Comparison of ENCODE assay signal across 10 cellular contexts in the genomic region with DNA sequence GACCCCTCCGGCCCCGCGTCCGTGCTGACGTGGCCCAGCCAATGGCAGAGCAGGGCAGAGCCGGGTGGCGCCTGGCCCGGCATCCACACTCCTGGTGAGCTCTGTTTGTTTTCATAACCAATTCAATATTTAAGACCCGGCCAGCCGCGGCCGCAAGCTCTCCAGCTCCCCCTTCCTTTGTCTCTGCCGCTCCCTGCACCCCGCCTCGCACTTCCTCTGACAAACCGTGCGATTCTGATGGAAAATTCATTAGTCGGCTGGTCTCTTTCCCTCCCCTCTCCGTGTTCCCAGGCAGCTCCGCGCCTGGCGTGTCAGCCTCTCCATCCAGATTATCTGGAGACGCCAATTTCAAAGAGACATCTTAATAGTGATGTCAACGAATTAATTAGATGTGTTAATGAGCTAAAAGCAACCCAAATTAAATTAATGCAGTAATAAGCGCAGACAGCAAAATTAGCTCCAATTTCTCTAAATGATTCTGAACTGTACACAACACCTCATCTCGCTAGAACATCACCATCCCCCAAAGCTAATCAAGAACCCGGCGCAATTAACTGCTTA. TPM values are rescaled to one million over a fixed set of nuclear protein-coding genes. Genes with fewer than 3 reads are reported as not detected.
A peak's percentile ranks its signal among the peaks of the same experiment; 100 is the strongest.
DNase-seq lines count a peak whose midpoint lies in the region; ATAC-seq, FAIRE-seq and TF ChIP-seq lines count a peak whose summit lies in the region.
"Had no signal": no experiment of that assay in that cellular context is flagged by ENCODE, and none has a peak within 500 bp of the region (broad histone marks: within the 10 kb centered on the region; RNA-seq: fewer than 3 reads in every experiment).

No MANE protein-coding gene starts in this region.

- H3K79me2 ChIP-seq in endothelial cell of umbilical vein (ENCODE audit: control insufficient read depth, insufficient read depth, low read length): no peaks in the 10 kb centered on the region

- intact Hi-C loops in endothelial cell of umbilical vein (cut with micrococcal nuclease) (no loop called here), esophagus muscularis mucosa (cut with DNase I) (no loop called here)

- no peak for TF ChIP-seq POLR2A in endothelial cell of umbilical vein (IDR thresholded peaks at IDR 0.05; ENCODE audit: low read depth, low read length)
- no peak for TF ChIP-seq POLR2A in esophagus muscularis mucosa (IDR thresholded peaks at IDR 0.05; ENCODE audit: low read depth)

- H3K9ac ChIP-seq in endothelial cell of umbilical vein (replicated peaks; ENCODE audit: extremely low read depth, insufficient read depth, low read length): no peak overlapping the region

- no peaks in the 10 kb centered on the region for H3K9me3 ChIP-seq in endothelial cell of umbilical vein (replicated peaks; ENCODE audit: control insufficient read depth, insufficient read depth, low read length)
- peaks cover 0 to 17% (median 13%) of the 10 kb centered on the region in 4 donors for H3K9me3 ChIP-seq in esophagus muscularis mucosa

- BruUV-seq in endothelial cell of umbilical vein (replicated peaks; lab: Mats Ljungman, UMichigan): no TSS peak

- CTCF ChIA-PET in endothelial cell of umbilical vein (lab: Charles Lee): interaction anchor here (0.9 to 3.8 kb wide), 8 partner anchors 9 to 185 kb away, joined by 3 to 28 read pairs (median 4); no protein-coding TSS in a partner anchor

- POLR2A ChIA-PET in endothelial cell of umbilical vein (lab: Charles Lee): no interaction called here

- H3K36me3 ChIP-seq in endothelial cell of umbilical vein (ENCODE audit: control insufficient read depth in 2 of 2, extremely low read depth in 1 of 2, insufficient read depth in 2 of 2, low read length in 2 of 2) (no peaks in the 10 kb centered on the region), esophagus muscularis mucosa (no peaks in the 10 kb centered on the region)

- TF ChIP-seq EP300 in esophagus muscularis mucosa (IDR thresholded peaks at IDR 0.05): no peak

- H3K4me1 ChIP-seq in endothelial cell of umbilical vein (ENCODE audit: control insufficient read depth, extremely low read depth, insufficient read depth, low read length) (no peaks in the 10 kb centered on the region), esophagus muscularis mucosa (peaks cover 0 to 11% (median 9%) of the 10 kb centered on the region in 4 donors)

- ATAC-seq in GM21529 (IDR thresholded peaks at IDR 0.05; ENCODE audit: unreplicated experiment): no peak

- 6% methylated on average over 24 of the region's 28 CpGs for WGBS in esophagus muscularis mucosa

- TF ChIP-seq CTCF in endothelial cell of umbilical vein (IDR thresholded peaks at IDR 0.05; ENCODE audit: extremely low read depth in 1 of 2, insufficient read depth in 1 of 2, low read depth in 1 of 2, low read length in 2 of 2): peak in 1 of 2 donors; percentile 19
- TF ChIP-seq CTCF in retinal pigment epithelial cell (conservative IDR thresholded peaks at IDR 0.05; ENCODE audit: low read depth, low read length): peak; percentile 33
- no peak for TF ChIP-seq CTCF in esophagus muscularis mucosa (IDR thresholded peaks at IDR 0.05)
- TF ChIP-seq CTCF in coronary artery (IDR thresholded peaks at IDR 0.05): no peak

- peaks cover 3 to 11% of the 10 kb centered on the region in 2 experiments for H3K27me3 ChIP-seq in endothelial cell of umbilical vein (ENCODE audit: control insufficient read depth in 2 of 2, insufficient read depth in 2 of 2, low read length in 2 of 2)
- peaks cover 0 to 100% (median 49%) of the 10 kb centered on the region in 4 donors for H3K27me3 ChIP-seq in esophagus muscularis mucosa

- H3K4me3 ChIP-seq in endothelial cell of umbilical vein (replicated peaks in 1 of 3; ENCODE audit: insufficient read depth in 1 of 3, low read depth in 1 of 3, low read length in 3 of 3) (no peak overlapping the region), retinal pigment epithelial cell (ENCODE audit: low read length) (no peak overlapping the region), esophagus muscularis mucosa (no peak overlapping the region), coronary artery (no peak overlapping the region)

- H3K9me1 ChIP-seq in endothelial cell of umbilical vein (replicated peaks; ENCODE audit: control insufficient read depth, extremely low read depth, insufficient read depth, low read length): no peaks in the 10 kb centered on the region

- dilution Hi-C loops in endothelial cell of umbilical vein (cut with MboI; ENCODE audit: extremely low pct_ligation_motif_present, low sequenced_read_pairs): no loop called here

- no peak overlapping the region for H2AFZ ChIP-seq in endothelial cell of umbilical vein (ENCODE audit: low read depth, low read length)

- H3K4me2 ChIP-seq in endothelial cell of umbilical vein (ENCODE audit: insufficient read depth, low read length): peak overlapping the region; percentile 50

- DNase-seq in NCI-H2171 treated with DMSO at 0.1 percent for 48 hours (lab: John Stamatoyannopoulos, UW): peak; percentile 32
- DNase-seq in NCI-H2171 (lab: John Stamatoyannopoulos, UW): no peak
- DNase-seq in NCI-H2227 treated with DMSO at 0.1 percent for 48 hours (lab: John Stamatoyannopoulos, UW): peak; percentile 33
- DNase-seq in endothelial cell of umbilical vein (ENCODE audit: low read depth, low spot score): peak; percentile 63
- DNase-seq in retinal pigment epithelial cell (ENCODE audit: low read depth): peak; percentile 5
- DNase-seq in esophagus muscularis mucosa (ENCODE audit: extremely low spot score): no peak
- no peak for DNase-seq in coronary artery (ENCODE audit: low spot score)
- DNase-seq: Karpas-422 had no signal

- no peaks in the 10 kb centered on the region for H4K20me1 ChIP-seq in endothelial cell of umbilical vein (replicated peaks; ENCODE audit: control insufficient read depth, extremely low read depth, insufficient read depth, low read length)

- no peak for FAIRE-seq in endothelial cell of umbilical vein (lab: Jason Lieb, UNC)

- H3K27ac ChIP-seq in endothelial cell of umbilical vein (ENCODE audit: insufficient read depth, low read depth, low read length) (no peak overlapping the region), esophagus muscularis mucosa (replicated peaks in 1 of 4) (no peak overlapping the region), coronary artery (no peak overlapping the region)
- H3K27ac ChIP-seq: C4-2B had no signal

TF ChIP-seq in endothelial cell of umbilical vein, 7 proteins besides CTCF, POLR2A, EP300 and RAD21:
- TF ChIP-seq MYC (IDR thresholded peaks at IDR 0.05; ENCODE audit: low read depth, low read length) (no peak), FOS (IDR thresholded peaks at IDR 0.05; ENCODE audit: borderline replicate concordance, insufficient read depth, low read length) (no peak), GATA2 (IDR thresholded peaks at IDR 0.05; ENCODE audit: insufficient read depth, insufficient read length, low read depth, low read length) (no peak), EZH2 (IDR thresholded peaks at IDR 0.05; ENCODE audit: borderline replicate concordance, low read depth, low read length, severe bottlenecking) (no peak), JUN (IDR thresholded peaks at IDR 0.05; ENCODE audit: borderline replicate concordance, insufficient read depth, insufficient read length, low read depth) (no peak), POLR2AphosphoS5 (IDR thresholded peaks at IDR 0.05; ENCODE audit: insufficient read depth, low read depth, low read length) (no peak)
- TF ChIP-seq, protein P1, sequence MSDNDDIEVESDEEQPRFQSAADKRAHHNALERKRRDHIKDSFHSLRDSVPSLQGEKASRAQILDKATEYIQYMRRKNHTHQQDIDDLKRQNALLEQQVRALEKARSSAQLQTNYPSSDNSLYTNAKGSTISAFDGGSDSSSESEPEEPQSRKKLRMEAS (IDR thresholded peaks at IDR 0.05; ENCODE audit: insufficient read depth, insufficient read length): no peak

RNA-seq across cellular contexts. Expression of a gene that starts 55.3 kb away (rescaled TPM):
- total RNA-seq in endothelial cell of umbilical vein (46.3 and 58.7 TPM in 2 replicates), esophagus muscularis mucosa (10 to 100 TPM in 3 of 4 donors, 1 to 10 TPM in 1; 9.1 to 18.3 (median 14.6) TPM)
- 29.8 and 37.3 TPM in 2 replicates for polyA plus RNA-seq in endothelial cell of umbilical vein
- polyA plus RNA-seq in endothelial cell of umbilical vein (2011; cell fraction: cytosol; rRNA removed): 7.5 and 14.2 TPM in 2 replicates
- polyA plus RNA-seq in endothelial cell of umbilical vein (2011; cell fraction: nucleus; rRNA removed): 205 and 206 TPM in 2 replicates
- polyA plus RNA-seq in endothelial cell of umbilical vein (2012): 15.0 and 21.0 TPM in 2 replicates
- polyA minus RNA-seq in endothelial cell of umbilical vein: 34.6 and 58.7 TPM in 2 replicates
- polyA minus RNA-seq in endothelial cell of umbilical vein (2011; cell fraction: cytosol; rRNA and poly(A)+ RNA removed): 7.1 TPM
- polyA minus RNA-seq in endothelial cell of umbilical vein (2011; cell fraction: nucleus; rRNA and poly(A)+ RNA removed): 39.3 and 58.9 TPM in 2 replicates

Comparison
In these comparisons a context has a peak if more than half of its experiments do, and no peak if none do; other contexts are left out.
1. DNase-seq: peak in NCI-H2171 treated with DMSO at 0.1 percent for 48 hours (single experiment), NCI-H2227 treated with DMSO at 0.1 percent for 48 hours (single experiment), endothelial cell of umbilical vein (single experiment) and retinal pigment epithelial cell (single experiment); none in NCI-H2171 (single experiment), esophagus muscularis mucosa (single experiment) and coronary artery (single experiment).